ENCODE assay signal across 25 cellular contexts in genomic region chr9:87158779-87159178, GRCh38.
"Had no signal": no experiment of that assay in that cellular context is flagged by ENCODE, and none has a peak within 500 bp of the region (broad histone marks: within the 10 kb centered on the region; RNA-seq: fewer than 3 reads in every experiment).

No MANE protein-coding gene starts in this region.

- ATAC-seq: esophagus mucosa; gastroesophageal sphincter; heart left ventricle; left lobe of liver; mucosa of descending colon; naive thymus-derived CD4-positive, alpha-beta T cell; pancreas; right lobe of liver; stimulated activated effector memory CD8-positive, alpha-beta T cell treated with anti-CD3 and anti-CD28 coated beads, Interleukin-12 subunit alpha, Interleukin-12 subunit beta, amount 100 ng/mL, for 72 hours had no signal

- H3K36me3 ChIP-seq: gastroesophageal sphincter, heart left ventricle, pancreas, right lobe of liver, stomach, thyroid gland, uterus had no signal

- H3K4me1 ChIP-seq: pancreas, right lobe of liver, uterus had no signal

- DNase-seq: central memory CD4-positive, alpha-beta T cell; effector CD8-positive, alpha-beta T cell; endodermal cell; heart left ventricle; kidney; mesenchymal stem cell; mucosa of descending colon; naive thymus-derived CD4-positive, alpha-beta T cell; nephron progenitor cell; nucleus accumbens; pancreas; right lobe of liver; stimulated activated CD4-positive, alpha-beta T cell treated with anti-CD3 and anti-CD28 coated beads, Interleukin-2, amount 100 ng/mL, for 24 hours; stimulated activated CD4-positive, alpha-beta T cell treated with anti-CD3 and anti-CD28 coated beads, Interleukin-4, amount 100 ng/mL, for 24 hours; stimulated activated naive CD4-positive, alpha-beta T cell treated with Interleukin-2 at 50 U/mL for 16 hours; stomach; thyroid gland; uterus had no signal

- H3K4me3 ChIP-seq: gastroesophageal sphincter, heart left ventricle, hepatocyte, lung, mucosa of descending colon, pancreas, right lobe of liver, stomach, thyroid gland, uterus had no signal

- H3K27me3 ChIP-seq: heart left ventricle, hepatocyte, pancreas, right lobe of liver, stomach, thyroid gland, uterus had no signal

- H3K9me3 ChIP-seq: gastroesophageal sphincter, heart left ventricle, mucosa of descending colon, pancreas, right lobe of liver, stomach, thyroid gland, uterus had no signal

- H3K27ac ChIP-seq: epithelial cell of prostate, gastroesophageal sphincter, heart left ventricle, hepatocyte, pancreas, right lobe of liver, stomach, thyroid gland had no signal
